ENCODE assay signal across 17 cellular contexts in the genomic region with DNA sequence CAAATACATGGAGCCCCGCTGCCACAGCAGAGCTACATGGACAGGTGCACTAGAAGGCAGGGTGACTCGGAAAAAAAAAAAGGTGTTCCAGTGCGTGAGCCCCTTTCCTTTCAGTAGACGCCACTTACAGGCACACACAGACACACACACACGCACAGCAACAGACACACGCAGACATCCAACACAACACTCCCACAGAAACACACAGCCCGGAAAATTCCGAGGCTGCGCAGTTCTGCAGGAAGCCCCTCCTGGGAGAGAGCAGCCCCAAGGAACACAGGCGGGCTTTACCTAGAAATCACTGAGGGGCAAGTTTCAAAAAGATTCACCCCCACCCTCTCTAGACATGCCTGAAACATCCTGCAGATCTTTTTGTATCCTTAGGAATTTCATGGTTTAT.
DNase-seq lines count a peak whose midpoint lies in the region; ATAC-seq, FAIRE-seq and TF ChIP-seq lines count a peak whose summit lies in the region.
"Had no signal": no experiment of that assay in that cellular context is flagged by ENCODE, and none has a peak within 500 bp of the region (broad histone marks: within the 10 kb centered on the region; RNA-seq: fewer than 3 reads in every experiment).

No MANE protein-coding gene starts in this region.

- no peak overlapping the region for H3K9ac ChIP-seq in K562 (ENCODE audit: insufficient read depth in 1 of 2, low read depth in 2 of 2, low read length in 2 of 2)
- H3K9ac ChIP-seq: GM23248 had no signal

- ATAC-seq in Right ventricle myocardium superior (ENCODE audit: poor library complexity) (no peak), Right ventricle myocardium inferior (no peak), K562 (no peak), GM18867 (IDR thresholded peaks at IDR 0.05; ENCODE audit: unreplicated experiment) (no peak)

- DNase-seq in Right ventricle myocardium superior (peak; percentile 17), Right ventricle myocardium inferior (ENCODE audit: missing footprints) (no peak), GM03348 (ENCODE audit: low spot score) (peak; percentile 0), K562 (ENCODE audit: extremely low read depth in 1 of 4, low spot score in 3 of 4) (no peak), spleen (peak; percentile 39)
- no peak for DNase-seq in stimulated activated CD4-positive, alpha-beta T cell treated with anti-CD3 and anti-CD28 coated beads, Interleukin-4, amount 100 ng/mL, for 4 hours
- DNase-seq: C1 segment of cervical spinal cord; Caco-2; CD4-positive, CD25-positive, alpha-beta regulatory T cell; DMS153; DND-41; EL; GM23248 had no signal

- no peaks in the 10 kb centered on the region for H3K9me1 ChIP-seq in K562 (ENCODE audit: control insufficient read depth, insufficient read depth, low read length)

- POLR2A ChIA-PET in K562 (lab: Yijun Ruan, JAX): no interaction called here

- H3K4me1 ChIP-seq in K562 (replicated peaks in 1 of 2; ENCODE audit: control insufficient read depth in 2 of 2, insufficient read depth in 2 of 2, low read length in 2 of 2) (no peaks in the 10 kb centered on the region), spleen (no peaks in the 10 kb centered on the region)
- H3K4me1 ChIP-seq: BE2C, Caco-2, HAP-1 had no signal

- no peak overlapping the region for H2AFZ ChIP-seq in K562 (ENCODE audit: low read depth, low read length)
- H2AFZ ChIP-seq: GM23248 had no signal

- intact Hi-C loops in Right ventricle myocardium superior (cut with DNase I): no loop called here
- intact Hi-C loops in Right ventricle myocardium inferior (cut with DNase I): no loop called here
- intact Hi-C loops in K562 (cut with micrococcal nuclease): no loop called here
- intact Hi-C loops in spleen (cut with DNase I; ENCODE audit: low total_unique reads): no loop called here

- no peak for TF ChIP-seq RAD21 in K562 (CRISPR knock-in tag; conservative IDR thresholded peaks at IDR 0.05 in 1 of 2, IDR thresholded peaks at IDR 0.05 in 1 of 2)

- no peak for TF ChIP-seq CTCF in K562 (IDR thresholded peaks at IDR 0.05 in 2 of 3, conservative IDR thresholded peaks at IDR 0.05 in 1 of 3; ENCODE audit: insufficient read depth in 2 of 3, low read depth in 1 of 3, low read length in 3 of 3)
- TF ChIP-seq CTCF in spleen (IDR thresholded peaks at IDR 0.05 in 8 of 11, conservative IDR thresholded peaks at IDR 0.05 in 3 of 11): no peak

- TF ChIP-seq EP300 in K562 (IDR thresholded peaks at IDR 0.05; ENCODE audit: low read length): no peak

- no peaks in the 10 kb centered on the region for H4K20me1 ChIP-seq in K562 (replicated peaks; ENCODE audit: control insufficient read depth, insufficient read depth, low read length)

- FAIRE-seq in K562 (lab: Jason Lieb, UNC): no peak
- FAIRE-seq: GM12891 had no signal

- in situ Hi-C loops in K562 (cut with MboI): no loop called here

- WGBS in K562 (ENCODE audit: insufficient coverage, low coverage, missing lambda C conversion rate): 62% methylated on average over 9 of the region's 10 CpGs
- 89 to 93% (median 91%) methylated on average over 10 of the region's 10 CpGs for WGBS in spleen, 5 donors

- H3K27me3 ChIP-seq in K562 (ENCODE audit: control insufficient read depth in 2 of 2, insufficient read depth in 2 of 2, low read length in 2 of 2) (no peaks in the 10 kb centered on the region), spleen (replicated peaks in 1 of 7) (no peaks in the 10 kb centered on the region)
- H3K27me3 ChIP-seq: BE2C had no signal

- H3K27ac ChIP-seq in K562 (ENCODE audit: extremely low read depth, low read depth, low read length): no peak overlapping the region
- no peak overlapping the region for H3K27ac ChIP-seq in spleen
- H3K27ac ChIP-seq: GM23248 had no signal

- no peak overlapping the region for H3K4me3 ChIP-seq in K562
- H3K4me3 ChIP-seq in spleen: no peak overlapping the region
- H3K4me3 ChIP-seq: GM23248, HAP-1 had no signal

- CTCF ChIA-PET in K562 (lab: Yijun Ruan, JAX; ENCODE audit: low intra/inter-chr PET ratio): no interaction called here

- H3K79me2 ChIP-seq in K562 (ENCODE audit: control insufficient read depth, insufficient read depth, low read length): no peaks in the 10 kb centered on the region

- H3K36me3 ChIP-seq in K562 (ENCODE audit: control insufficient read depth, insufficient read depth, low read length) (peaks cover 3% of the 10 kb centered on the region; the same call in 1 of the 3 replicates), spleen (no peaks in the 10 kb centered on the region)
- H3K36me3 ChIP-seq: BE2C, HAP-1 had no signal

- no peak overlapping the region for H3K4me2 ChIP-seq in K562 (ENCODE audit: insufficient read depth, low read length)

- TF ChIP-seq POLR2A in K562 (conservative IDR thresholded peaks at IDR 0.05) (no peak), spleen (IDR thresholded peaks at IDR 0.05) (no peak)

- no TSS peak for BruUV-seq in K562 (replicated peaks; lab: Mats Ljungman, UMichigan)

- H3K9me3 ChIP-seq in K562 (replicated peaks; ENCODE audit: control insufficient read depth, insufficient read depth, low read depth, low read length) (peaks cover 35% of the 10 kb centered on the region), spleen (peaks cover 0 to 9% (median 2%) of the 10 kb centered on the region in 8 donors)
- H3K9me3 ChIP-seq: BE2C, Caco-2, HAP-1 had no signal

TF ChIP-seq in K562, 482 proteins besides CTCF, POLR2A, EP300 and RAD21:
- TF ChIP-seq HSF4 (CRISPR knock-in tag; IDR thresholded peaks at IDR 0.05; ENCODE audit: borderline replicate concordance): no peak
- no peak for TF ChIP-seq STAG1 (CRISPR knock-in tag; IDR thresholded peaks at IDR 0.05; ENCODE audit: borderline replicate concordance)
- no peak for TF ChIP-seq ZNF347 (CRISPR knock-in tag; IDR thresholded peaks at IDR 0.05; ENCODE audit: low read depth)
- no peak for TF ChIP-seq PTRF (tag; IDR thresholded peaks at IDR 0.05)
- TF ChIP-seq, protein P1, sequence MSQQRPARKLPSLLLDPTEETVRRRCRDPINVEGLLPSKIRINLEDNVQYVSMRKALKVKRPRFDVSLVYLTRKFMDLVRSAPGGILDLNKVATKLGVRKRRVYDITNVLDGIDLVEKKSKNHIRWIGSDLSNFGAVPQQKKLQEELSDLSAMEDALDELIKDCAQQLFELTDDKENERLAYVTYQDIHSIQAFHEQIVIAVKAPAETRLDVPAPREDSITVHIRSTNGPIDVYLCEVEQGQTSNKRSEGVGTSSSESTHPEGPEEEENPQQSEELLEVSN (IDR thresholded peaks at IDR 0.05; ENCODE audit: borderline replicate concordance in 1 of 2, extremely low read depth in 1 of 2, insufficient read depth in 1 of 2, insufficient read length in 1 of 2, low read depth in 1 of 2, low read length in 1 of 2, poor library complexity in 1 of 2, severe bottlenecking in 1 of 2): peak in 1 of 2 experiments; percentile 2
- no peak for TF ChIP-seq RUNX1 (IDR thresholded peaks at IDR 0.05; ENCODE audit: low read depth)
- TF ChIP-seq KAT7 (CRISPR knock-in tag; IDR thresholded peaks at IDR 0.05; ENCODE audit: borderline replicate concordance): no peak
- no peak for TF ChIP-seq TOE1 (IDR thresholded peaks at IDR 0.05; ENCODE audit: borderline replicate concordance)
- no peak for TF ChIP-seq TOE1 (CRISPR knock-in tag; IDR thresholded peaks at IDR 0.05; ENCODE audit: borderline replicate concordance, low read depth)
- TF ChIP-seq EZH2 (IDR thresholded peaks at IDR 0.05; ENCODE audit: borderline replicate concordance, low read depth, low read length): no peak
- TF ChIP-seq NKRF (IDR thresholded peaks at IDR 0.05; ENCODE audit: borderline replicate concordance): no peak
- TF ChIP-seq HMGN3 (IDR thresholded peaks at IDR 0.05; ENCODE audit: borderline replicate concordance, extremely low read depth, insufficient read length, low read depth, low read length): no peak
- TF ChIP-seq ZNF79 (CRISPR knock-in tag; IDR thresholded peaks at IDR 0.05; ENCODE audit: low read depth): no peak
- peak; percentile 26; the same call in 1 of the 2 replicates for TF ChIP-seq POLR2G (IDR thresholded peaks at IDR 0.05; ENCODE audit: low read depth, low read length)

Comparison
In these comparisons a context has a peak if more than half of its experiments do, and no peak if none do; other contexts are left out.
1. DNase-seq: peak in Right ventricle myocardium superior (single experiment), GM03348 (single experiment) and spleen (single experiment); none in Right ventricle myocardium inferior (single experiment), K562 (0 of 4) and stimulated activated CD4-positive, alpha-beta T cell treated with anti-CD3 and anti-CD28 coated beads, Interleukin-4, amount 100 ng/mL, for 4 hours (0 of 2).